ENCODE assay signal across 18 cellular contexts in genomic region chr15:60733196-60733595, GRCh38.
"Had no signal": no experiment of that assay in that cellular context is flagged by ENCODE, and none has a peak within 500 bp of the region (broad histone marks: within the 10 kb centered on the region; RNA-seq: fewer than 3 reads in every experiment).

No MANE protein-coding gene starts in this region.

- H3K27me3 ChIP-seq: esophagus muscularis mucosa, gastroesophageal sphincter, heart right ventricle, right lobe of liver, tibial nerve had no signal

- H3K27ac Mint-ChIP-seq: dendritic cell treated with granulocyte-macrophage colony-stimulating factor and Interleukin-4, amounts not matched to agents 40 ng/mL and 50 ng/mL, for 4 days; nephron; stimulated activated memory B cell treated with anti-CD40 and anti-IgM and Interleukin-4, amounts not matched to agents 10 μg/mL and 1 μg/mL and 100 μg/mL, for 72 hours had no signal

- H3K9ac ChIP-seq: parathyroid adenoma had no signal

- H3K27me3 Mint-ChIP-seq: dendritic cell treated with granulocyte-macrophage colony-stimulating factor and Interleukin-4, amounts not matched to agents 40 ng/mL and 50 ng/mL, for 4 days; T-cell had no signal

- H3K4me3 Mint-ChIP-seq: dendritic cell treated with granulocyte-macrophage colony-stimulating factor and Interleukin-4, amounts not matched to agents 40 ng/mL and 50 ng/mL, for 4 days; nephron; stimulated activated memory B cell treated with anti-CD40 and anti-IgM and Interleukin-4, amounts not matched to agents 10 μg/mL and 1 μg/mL and 100 μg/mL, for 72 hours; T-cell had no signal

- DNase-seq: activated CD8-positive, alpha-beta memory T cell treated with anti-CD3 and anti-CD28 coated beads, Interleukin-2, amount 50 U/mL, for 4 hours; effector CD8-positive, alpha-beta T cell; heart right ventricle; left ventricle myocardium inferior; mammary epithelial cell; midbrain; right lobe of liver; SIG-M5; T-cell; T-helper 9 cell had no signal

- H3K4me1 Mint-ChIP-seq: nephron; stimulated activated memory B cell treated with anti-CD40 and anti-IgM and Interleukin-4, amounts not matched to agents 10 μg/mL and 1 μg/mL and 100 μg/mL, for 72 hours had no signal

- H3K4me1 ChIP-seq: esophagus muscularis mucosa, gastroesophageal sphincter, heart right ventricle, left ventricle myocardium inferior, parathyroid adenoma, tibial nerve had no signal

- H3K36me3 ChIP-seq: esophagus muscularis mucosa, left ventricle myocardium inferior, right lobe of liver had no signal

- H3K27ac ChIP-seq: esophagus muscularis mucosa, gastroesophageal sphincter, heart right ventricle, left ventricle myocardium inferior, parathyroid adenoma, right lobe of liver, tibial nerve had no signal

- H3K4me3 ChIP-seq: esophagus muscularis mucosa, gastroesophageal sphincter, heart right ventricle, left ventricle myocardium inferior, right lobe of liver, smooth muscle cell, tibial nerve had no signal
